31 cellular contexts compared by ENCODE assay signal in the genomic region with DNA sequence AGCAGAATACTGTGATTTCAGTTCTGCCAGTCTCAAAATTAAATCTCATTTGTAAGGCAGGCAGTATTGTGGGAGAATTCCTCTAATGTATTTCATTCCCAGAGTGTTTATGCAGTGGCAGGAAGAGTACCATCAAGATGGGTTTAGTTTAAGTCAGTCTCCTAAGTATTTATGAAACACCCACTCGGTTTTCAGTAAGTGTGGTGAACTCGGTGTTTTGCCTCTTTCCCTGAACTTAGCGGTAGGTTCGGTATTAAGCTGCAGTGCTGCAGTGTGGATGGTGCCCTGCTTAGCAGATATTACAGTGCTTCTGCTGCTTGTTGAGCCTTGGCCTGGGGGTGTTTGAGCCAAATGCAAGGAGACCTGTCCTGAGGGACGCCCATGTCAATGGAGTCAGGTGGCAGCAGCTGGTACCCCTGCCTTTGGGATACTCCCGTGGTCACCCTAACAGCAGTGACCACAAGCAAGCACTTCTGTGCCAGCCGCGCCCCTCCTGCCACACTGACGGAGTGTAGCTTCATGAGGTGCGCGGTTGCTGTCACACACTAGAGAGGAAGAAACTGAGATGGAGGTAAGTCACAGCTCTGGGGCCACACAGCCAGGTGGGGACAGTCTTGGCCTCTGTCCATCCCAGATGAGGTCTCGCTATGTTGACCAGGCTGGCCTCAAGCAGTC.
"Had no signal": no experiment of that assay in that cellular context is flagged by ENCODE, and none has a peak within 500 bp of the region (broad histone marks: within the 10 kb centered on the region; RNA-seq: fewer than 3 reads in every experiment).

No MANE protein-coding gene starts in this region.

- H3K4me1 Mint-ChIP-seq: activated naive CD8-positive, alpha-beta T cell treated with anti-CD3 and anti-CD28 coated beads for 36 hours; naive B cell; stimulated activated naive B cell treated with anti-CD40 and anti-IgM and Interleukin-4, amounts not matched to agents 10 μg/mL and 1 μg/mL and 100 μg/mL, for 72 hours had no signal

- H3K4me3 Mint-ChIP-seq: activated CD4-positive, alpha-beta memory T cell treated with anti-CD3 and anti-CD28 coated beads for 36 hours; activated CD4-positive, alpha-beta T cell treated with anti-CD3 and anti-CD28 coated beads, Interleukin-2, amount 10 ng/mL, durations not matched to agents 24 days and 14 days; activated naive CD4-positive, alpha-beta T cell treated with anti-CD3 and anti-CD28 coated beads for 36 hours; activated naive CD8-positive, alpha-beta T cell treated with anti-CD3 and anti-CD28 coated beads for 36 hours; activated T-helper 1 cell treated with anti-CD3 and anti-CD28 coated beads, Interleukin-12 subunit alpha, Interleukin-12 subunit beta, Interleukin-2, Interleukin-4 antibody, amounts not matched to agents 30 ng/mL and 10 ng/mL and 1 ng/mL, durations not matched to agents 14 hours and 24 hours and 36 hours; brain; dendritic cell treated with granulocyte-macrophage colony-stimulating factor and Interleukin-4, amounts not matched to agents 40 ng/mL and 50 ng/mL, for 4 days; naive B cell; nephron progenitor cell; stimulated activated naive B cell treated with anti-CD40 and anti-IgM and Interleukin-4, amounts not matched to agents 10 μg/mL and 1 μg/mL and 100 μg/mL, for 72 hours had no signal

- ATAC-seq: activated CD4-positive, CD25-positive, alpha-beta regulatory T cell treated with anti-CD3 and anti-CD28 coated beads, Interleukin-2, amount 50 U/mL, for 24 hours; pancreas; sciatic nerve; stimulated activated naive B cell treated with anti-CD40 and anti-IgM and Interleukin-4, amounts not matched to agents 10 μg/mL and 1 μg/mL and 100 μg/mL, for 72 hours had no signal

- DNase-seq: activated CD4-positive, alpha-beta memory T cell treated with anti-CD3 and anti-CD28 coated beads for 36 hours; activated CD4-positive, alpha-beta T cell treated with anti-CD3 and anti-CD28 coated beads, Interleukin-2, amount 10 ng/mL, durations not matched to agents 24 days and 14 days; activated CD8-positive, alpha-beta memory T cell treated with anti-CD3 and anti-CD28 coated beads, Interleukin-2, amount 50 U/mL, for 4 hours; activated effector memory CD4-positive, alpha-beta T cell treated with anti-CD3 and anti-CD28 coated beads, Interleukin-2, amount 50 U/mL, for 16 hours; activated naive CD4-positive, alpha-beta T cell treated with anti-CD3 and anti-CD28 coated beads for 36 hours; activated naive CD8-positive, alpha-beta T cell treated with anti-CD3 and anti-CD28 coated beads for 36 hours; activated T-cell treated with anti-CD3 and anti-CD28 coated beads, Interleukin-2, amount 50 U/mL, for 1 hour; adrenal gland; central memory CD4-positive, alpha-beta T cell; effector CD4-positive, alpha-beta T cell; foreskin melanocyte; left ventricle myocardium inferior; naive B cell; nephron progenitor cell; retina; small intestine; stimulated activated CD4-positive, alpha-beta T cell treated with anti-CD3 and anti-CD28 coated beads, Interleukin-15, amount 100 ng/mL, for 24 hours; stimulated activated CD4-positive, alpha-beta T cell treated with anti-CD3 and anti-CD28 coated beads, Interleukin-2, amount 100 ng/mL, for 24 hours; stimulated activated naive B cell treated with anti-CD40 and anti-IgM and Interleukin-4, amounts not matched to agents 10 μg/mL and 1 μg/mL and 100 μg/mL, for 72 hours; T-helper 1 cell; transverse colon had no signal

- H3K36me3 ChIP-seq: prostate gland, transverse colon had no signal

- H3K9me3 Mint-ChIP-seq: activated CD4-positive, alpha-beta memory T cell treated with anti-CD3 and anti-CD28 coated beads for 36 hours; activated CD4-positive, alpha-beta T cell treated with anti-CD3 and anti-CD28 coated beads, Interleukin-2, amount 10 ng/mL, durations not matched to agents 24 days and 14 days; activated naive CD4-positive, alpha-beta T cell treated with anti-CD3 and anti-CD28 coated beads for 36 hours; activated naive CD8-positive, alpha-beta T cell treated with anti-CD3 and anti-CD28 coated beads for 36 hours; activated T-helper 1 cell treated with anti-CD3 and anti-CD28 coated beads, Interleukin-12 subunit alpha, Interleukin-12 subunit beta, Interleukin-2, Interleukin-4 antibody, amounts not matched to agents 30 ng/mL and 10 ng/mL and 1 ng/mL, durations not matched to agents 14 hours and 24 hours and 36 hours; brain; dendritic cell treated with granulocyte-macrophage colony-stimulating factor and Interleukin-4, amounts not matched to agents 40 ng/mL and 50 ng/mL, for 4 days; naive B cell; stimulated activated naive B cell treated with anti-CD40 and anti-IgM and Interleukin-4, amounts not matched to agents 10 μg/mL and 1 μg/mL and 100 μg/mL, for 72 hours had no signal

- H3K27ac ChIP-seq: adrenal gland, ascending aorta, left ventricle myocardium inferior, pancreas, prostate gland, suprapubic skin had no signal

- H3K4me1 ChIP-seq: pancreas had no signal

- H3K4me3 ChIP-seq: adrenal gland, ascending aorta, esophagus muscularis mucosa, left ventricle myocardium inferior, pancreas, prostate gland, suprapubic skin, transverse colon had no signal

- H3K27ac Mint-ChIP-seq: activated CD4-positive, alpha-beta memory T cell treated with anti-CD3 and anti-CD28 coated beads for 36 hours; activated CD4-positive, alpha-beta T cell treated with anti-CD3 and anti-CD28 coated beads, Interleukin-2, amount 10 ng/mL, durations not matched to agents 24 days and 14 days; activated naive CD4-positive, alpha-beta T cell treated with anti-CD3 and anti-CD28 coated beads for 36 hours; activated T-helper 1 cell treated with anti-CD3 and anti-CD28 coated beads, Interleukin-12 subunit alpha, Interleukin-12 subunit beta, Interleukin-2, Interleukin-4 antibody, amounts not matched to agents 30 ng/mL and 10 ng/mL and 1 ng/mL, durations not matched to agents 14 hours and 24 hours and 36 hours; dendritic cell treated with granulocyte-macrophage colony-stimulating factor and Interleukin-4, amounts not matched to agents 40 ng/mL and 50 ng/mL, for 4 days; nephron progenitor cell; stimulated activated naive B cell treated with anti-CD40 and anti-IgM and Interleukin-4, amounts not matched to agents 10 μg/mL and 1 μg/mL and 100 μg/mL, for 72 hours had no signal

- H3K27me3 Mint-ChIP-seq: activated CD4-positive, alpha-beta memory T cell treated with anti-CD3 and anti-CD28 coated beads for 36 hours; activated CD4-positive, alpha-beta T cell treated with anti-CD3 and anti-CD28 coated beads, Interleukin-2, amount 10 ng/mL, durations not matched to agents 24 days and 14 days; activated naive CD8-positive, alpha-beta T cell treated with anti-CD3 and anti-CD28 coated beads for 36 hours; dendritic cell treated with granulocyte-macrophage colony-stimulating factor and Interleukin-4, amounts not matched to agents 40 ng/mL and 50 ng/mL, for 4 days; naive B cell; stimulated activated naive B cell treated with anti-CD40 and anti-IgM and Interleukin-4, amounts not matched to agents 10 μg/mL and 1 μg/mL and 100 μg/mL, for 72 hours had no signal

- H3K9me3 ChIP-seq: adrenal gland, ascending aorta, esophagus muscularis mucosa, left ventricle myocardium inferior, pancreas, prostate gland, suprapubic skin, transverse colon had no signal

- H3K27me3 ChIP-seq: adrenal gland, ascending aorta, esophagus muscularis mucosa, pancreas, suprapubic skin, transverse colon had no signal
